9 cellular contexts compared by ENCODE assay signal in the genomic region with DNA sequence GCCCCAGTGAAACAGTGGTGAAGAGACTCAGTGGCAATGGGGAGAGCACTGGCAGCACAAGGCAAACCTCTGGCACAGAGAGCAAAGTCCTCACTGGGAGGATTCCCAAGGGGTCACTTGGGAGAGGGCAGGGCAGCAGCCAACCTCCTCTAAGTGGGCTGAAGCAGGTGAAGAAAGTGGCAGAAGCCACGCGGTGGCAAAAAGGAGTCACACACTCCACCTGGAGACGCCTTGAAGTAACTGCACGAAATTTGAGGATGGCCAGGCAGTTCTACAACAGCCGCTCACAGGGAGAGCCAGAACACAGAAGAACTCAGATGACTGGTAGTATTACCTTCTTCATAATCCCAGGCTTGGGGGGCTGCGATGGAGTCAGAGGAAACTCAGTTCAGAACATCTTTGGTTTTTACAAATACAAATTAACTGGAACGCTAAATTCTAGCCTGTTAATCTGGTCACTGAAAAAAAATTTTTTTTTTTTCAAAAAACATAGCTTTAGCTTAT. TPM values are rescaled to one million over a fixed set of nuclear protein-coding genes. Genes with fewer than 3 reads are reported as not detected.
DNase-seq lines count a peak whose midpoint lies in the region; ATAC-seq and TF ChIP-seq lines count a peak whose summit lies in the region.
"Had no signal": no experiment of that assay in that cellular context is flagged by ENCODE, and none has a peak within 500 bp of the region (broad histone marks: within the 10 kb centered on the region; RNA-seq: fewer than 3 reads in every experiment).

No MANE protein-coding gene starts in this region.

- no peaks in the 10 kb centered on the region for H3K36me3 Mint-ChIP-seq in activated T-helper 17 cell treated with anti-CD3 and anti-CD28 coated beads, Interleukin-2, amount 50 U/mL, for 72 hours (ENCODE audit: low read depth)

- peaks cover 15% of the 10 kb centered on the region for H3K27me3 Mint-ChIP-seq in activated T-helper 17 cell treated with anti-CD3 and anti-CD28 coated beads, Interleukin-2, amount 50 U/mL, for 72 hours

- H3K4me2 ChIP-seq in PC-9, result peak overlapping the region; percentile 80

- BruUV-seq in PC-9 (replicated peaks; lab: Mats Ljungman, UMichigan), result TSS peak; percentile 82

- no peaks in the 10 kb centered on the region for H3K27me3 ChIP-seq in PC-9 (ENCODE audit: insufficient read depth, low read depth)

- CTCF ChIA-PET in PC-9 (lab: Charles Lee), result interaction anchor here (0.6 to 4.1 kb wide), 16 partner anchors 9 to 547 kb away, joined by 3 to 113 read pairs (median 7); no protein-coding TSS in a partner anchor

- H3K4me3 ChIP-seq in PC-9, result peak overlapping the region; percentile 45; the same call in 1 of the 2 replicates

- TF ChIP-seq CTCF in PC-9 (conservative IDR thresholded peaks at IDR 0.05), result peak; percentile 85

- peak overlapping the region; percentile 51 for H3K4me3 Mint-ChIP-seq in activated T-helper 17 cell treated with anti-CD3 and anti-CD28 coated beads, Interleukin-2, amount 50 U/mL, for 72 hours

- H4K20me1 ChIP-seq in PC-9 (ENCODE audit: insufficient read depth), result no peaks in the 10 kb centered on the region

- peak overlapping the region; percentile 43 for H3K27ac Mint-ChIP-seq in activated T-helper 17 cell treated with anti-CD3 and anti-CD28 coated beads, Interleukin-2, amount 50 U/mL, for 72 hours

- peaks cover 10% of the 10 kb centered on the region for H3K4me1 Mint-ChIP-seq in activated T-helper 17 cell treated with anti-CD3 and anti-CD28 coated beads, Interleukin-2, amount 50 U/mL, for 72 hours

- peaks cover 47% of the 10 kb centered on the region for H3K4me1 ChIP-seq in PC-9 (replicated peaks; ENCODE audit: insufficient read depth)

- DNase-seq in DMS 273 (lab: John Stamatoyannopoulos, UW; ENCODE audit: unreplicated experiment) (peak; percentile 89), PC-9 (peak; percentile 79 to 81), germinal center (ENCODE audit: low spot score) (peak; percentile 79), posterior vena cava (ENCODE audit: low spot score) (peak; percentile 85), middle frontal gyrus (ENCODE audit: extremely low spot score, low spot score) (no peak)

- H3K27ac ChIP-seq in PC-9, result peak overlapping the region; percentile 73

- H3K9me2 ChIP-seq in PC-9 (ENCODE audit: insufficient read depth), result no peaks in the 10 kb centered on the region

- peaks cover 32% of the 10 kb centered on the region; the same call in 1 of the 2 replicates for H3F3A ChIP-seq in PC-9 (ENCODE audit: insufficient read depth, low read depth)

- no peaks in the 10 kb centered on the region for H3K79me2 ChIP-seq in PC-9 (ENCODE audit: low read depth)

- no peak overlapping the region for H2AFZ ChIP-seq in PC-9

- ATAC-seq in GM19395 (IDR thresholded peaks at IDR 0.05; ENCODE audit: unreplicated experiment), result peak; percentile 86
- peak; percentile 72 for ATAC-seq in HG03520 (IDR thresholded peaks at IDR 0.05; ENCODE audit: unreplicated experiment)
- ATAC-seq in activated T-helper 17 cell treated with anti-CD3 and anti-CD28 coated beads, Interleukin-2, amount 50 U/mL, for 72 hours (replicated peaks), result peak; percentile 88

- no peaks in the 10 kb centered on the region for H3K9me3 Mint-ChIP-seq in activated T-helper 17 cell treated with anti-CD3 and anti-CD28 coated beads, Interleukin-2, amount 50 U/mL, for 72 hours

- H3K36me3 ChIP-seq in PC-9 (ENCODE audit: low read depth), result no peaks in the 10 kb centered on the region

- H3K9me3 ChIP-seq in PC-9 (ENCODE audit: insufficient read depth, low read depth), result no peaks in the 10 kb centered on the region; the same call in 1 of the 2 replicates

- intact Hi-C loops in PC-9 (cut with micrococcal nuclease; ENCODE audit: unreplicated experiment), result loop anchor here (1.0 to 5.0 kb wide), 9 partner anchors 58 to 456 kb away; a partner anchor contains a TSS
- intact Hi-C loops in posterior vena cava (cut with DNase I), result loop anchor here (5.0 kb wide), 2 partner anchors 159 to 164 kb away; no protein-coding TSS in a partner anchor

- POLR2A ChIA-PET in PC-9 (lab: Charles Lee; ENCODE audit: unreplicated experiment), result interaction anchor here (0.6 to 1.5 kb wide), 9 partner anchors 8 to 639 kb away, joined by 3 to 26 read pairs (median 5); no protein-coding TSS in a partner anchor

RNA-seq across cellular contexts. Expression of a gene that starts 0.6 kb away (rescaled TPM):
- total RNA-seq in PC-9 (2021), result 1.4 and 1.7 TPM in 2 replicates
- 1 to 10 TPM; 1.0 to 2.1 TPM for total RNA-seq in activated T-helper 17 cell treated with anti-CD3 and anti-CD28 coated beads, Interleukin-2, amount 50 U/mL, for 72 hours
- 10 to 100 TPM in 1 of 2 donors, 1 to 10 TPM in 1; 2.4 to 65.6 TPM for total RNA-seq in posterior vena cava
- total RNA-seq: frontal cortex had no signal
